In the genomic region with DNA sequence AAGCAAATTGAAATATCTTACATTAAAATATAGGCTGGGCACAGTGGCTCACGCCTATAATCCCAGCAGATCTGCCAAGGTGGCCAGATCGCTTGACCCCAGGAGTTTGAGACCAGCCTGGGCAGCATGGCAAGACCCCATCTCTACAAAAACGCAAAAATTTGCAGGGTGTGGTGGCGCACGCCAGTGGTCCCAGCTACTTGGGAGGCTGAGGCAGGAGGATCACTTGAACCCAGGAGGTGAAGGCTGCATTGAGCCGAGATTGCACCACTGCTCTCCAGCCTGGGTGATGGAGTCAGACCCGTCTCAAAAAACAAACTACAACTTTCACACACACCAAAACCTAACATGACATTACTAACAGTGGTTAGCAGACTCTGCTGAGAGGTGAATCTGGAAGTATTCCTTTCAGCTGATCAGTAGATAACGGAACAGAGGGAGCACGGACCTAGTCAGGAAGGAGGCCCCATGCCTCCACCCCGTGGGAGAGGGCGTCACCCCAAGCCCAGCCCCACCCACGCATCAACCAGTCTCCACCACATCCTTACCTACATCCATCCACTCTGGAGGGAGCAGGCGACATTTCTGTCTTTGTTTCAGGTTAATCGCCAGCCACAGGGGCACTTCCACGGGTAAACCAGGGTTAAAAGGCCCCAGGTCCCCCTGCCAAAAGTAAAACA, we compare ENCODE assay signal across 8 cellular contexts. TPM values are rescaled to one million over a fixed set of nuclear protein-coding genes. Genes with fewer than 3 reads are reported as not detected.
DNase-seq lines count a peak whose midpoint lies in the region; ATAC-seq and TF ChIP-seq lines count a peak whose summit lies in the region.
"Had no signal": no experiment of that assay in that cellular context is flagged by ENCODE, and none has a peak within 500 bp of the region (broad histone marks: within the 10 kb centered on the region; RNA-seq: fewer than 3 reads in every experiment).

No MANE protein-coding gene starts in this region.

- H3K4me3 Mint-ChIP-seq in activated T-cell treated with anti-CD3 and anti-CD28 coated beads, Interleukin-2, amount 50 U/mL, for 4 hours: peak overlapping the region; percentile 86
- peak overlapping the region; percentile 77 for H3K4me3 Mint-ChIP-seq in natural killer cell treated with Interleukin-12 subunit alpha and Interleukin-12 subunit beta and Interleukin-15 and Interleukin-18, amount 100 ng/mL, for 72 hours

- peak; percentile 48 for DNase-seq in DND-41
- DNase-seq in Jurkat, Clone E6-1 (ENCODE audit: low read depth, low spot score): peak; percentile 55
- DNase-seq in activated T-cell treated with anti-CD3 and anti-CD28 coated beads, Interleukin-2, amount 50 U/mL, for 4 hours: no peak
- no peak for DNase-seq in natural killer cell treated with Interleukin-12 subunit alpha and Interleukin-12 subunit beta and Interleukin-15 and Interleukin-18, amount 100 ng/mL, for 72 hours (ENCODE audit: low spot score)
- DNase-seq in NCI-H2081 (lab: John Stamatoyannopoulos, UW): no peak
- DNase-seq in globus pallidus (ENCODE audit: low spot score): no peak
- DNase-seq in amniotic stem cell (lab: John Stamatoyannopoulos, UW): no peak

- peaks cover 48% of the 10 kb centered on the region for H4K20me1 ChIP-seq in DND-41 (ENCODE audit: insufficient read depth, low read length)

- H2AFZ ChIP-seq in DND-41 (ENCODE audit: low read depth, low read length): no peak overlapping the region

- H3K36me3 Mint-ChIP-seq in activated T-cell treated with anti-CD3 and anti-CD28 coated beads, Interleukin-2, amount 50 U/mL, for 4 hours (ENCODE audit: insufficient read depth): peaks cover 5% of the 10 kb centered on the region
- H3K36me3 Mint-ChIP-seq in natural killer cell treated with Interleukin-12 subunit alpha and Interleukin-12 subunit beta and Interleukin-15 and Interleukin-18, amount 100 ng/mL, for 72 hours: no peaks in the 10 kb centered on the region

- H3K9me3 ChIP-seq in DND-41 (ENCODE audit: insufficient read depth, low read length, severe bottlenecking): no peaks in the 10 kb centered on the region

- peaks cover 43% of the 10 kb centered on the region for H3K4me1 ChIP-seq in DND-41 (ENCODE audit: insufficient read depth, low read length)

- H3K27ac Mint-ChIP-seq in natural killer cell treated with Interleukin-12 subunit alpha and Interleukin-12 subunit beta and Interleukin-15 and Interleukin-18, amount 100 ng/mL, for 72 hours: no peak overlapping the region

- peak overlapping the region; percentile 93 to 98; a peak in 3 of 4 replicates for H3K4me3 ChIP-seq in DND-41 (ENCODE audit: low read depth in 1 of 2, low read length in 2 of 2)
- peak overlapping the region; percentile 70; the same call in 1 of the 2 replicates for H3K4me3 ChIP-seq in Jurkat, Clone E6-1 (ENCODE audit: low read length)

- H3K27ac ChIP-seq in DND-41 (ENCODE audit: low read length): no peak overlapping the region; the same call in 1 of the 2 replicates

- no peak for TF ChIP-seq CTCF in DND-41 (IDR thresholded peaks at IDR 0.05; ENCODE audit: borderline replicate concordance, extremely low read depth, low read length, poor library complexity, severe bottlenecking)

- H3K9me3 Mint-ChIP-seq in activated T-cell treated with anti-CD3 and anti-CD28 coated beads, Interleukin-2, amount 50 U/mL, for 4 hours: no peaks in the 10 kb centered on the region
- H3K9me3 Mint-ChIP-seq in natural killer cell treated with Interleukin-12 subunit alpha and Interleukin-12 subunit beta and Interleukin-15 and Interleukin-18, amount 100 ng/mL, for 72 hours: no peaks in the 10 kb centered on the region
- H3K9me3 Mint-ChIP-seq: activated naive CD4-positive, alpha-beta T cell treated with anti-CD3 and anti-CD28 coated beads, Interleukin-2, amount 50 U/mL, for 72 hours had no signal

- peaks cover 2% of the 10 kb centered on the region for H3K27me3 ChIP-seq in DND-41 (ENCODE audit: insufficient read depth, low read length, poor library complexity)

- H3K4me1 Mint-ChIP-seq in activated T-cell treated with anti-CD3 and anti-CD28 coated beads, Interleukin-2, amount 50 U/mL, for 4 hours (ENCODE audit: low read depth): peaks cover 6% of the 10 kb centered on the region
- peaks cover 5 to 10% of the 10 kb centered on the region in 2 donors for H3K4me1 Mint-ChIP-seq in natural killer cell treated with Interleukin-12 subunit alpha and Interleukin-12 subunit beta and Interleukin-15 and Interleukin-18, amount 100 ng/mL, for 72 hours (ENCODE audit: low read depth in 2 of 2)

- peak overlapping the region; percentile 87 for H3K4me2 ChIP-seq in DND-41 (ENCODE audit: insufficient read depth, low read length)

- peak; percentile 29; the same call in 1 of the 3 replicates for ATAC-seq in DND-41 (ENCODE audit: insufficient read depth, low read depth)
- ATAC-seq in activated T-cell treated with anti-CD3 and anti-CD28 coated beads, Interleukin-2, amount 50 U/mL, for 4 hours: no peak
- ATAC-seq in natural killer cell treated with Interleukin-12 subunit alpha and Interleukin-12 subunit beta and Interleukin-15 and Interleukin-18, amount 100 ng/mL, for 72 hours: no peak
- ATAC-seq: activated naive CD4-positive, alpha-beta T cell treated with anti-CD3 and anti-CD28 coated beads, Interleukin-2, amount 50 U/mL, for 72 hours had no signal

- peaks cover 41% of the 10 kb centered on the region for H3K36me3 ChIP-seq in DND-41 (ENCODE audit: insufficient read depth, low read length)

- peak overlapping the region; percentile 92 for H3K9ac ChIP-seq in DND-41 (ENCODE audit: low read depth, low read length)

- H3K27me3 Mint-ChIP-seq in activated T-cell treated with anti-CD3 and anti-CD28 coated beads, Interleukin-2, amount 50 U/mL, for 4 hours (ENCODE audit: low read depth): no peaks in the 10 kb centered on the region
- H3K27me3 Mint-ChIP-seq in natural killer cell treated with Interleukin-12 subunit alpha and Interleukin-12 subunit beta and Interleukin-15 and Interleukin-18, amount 100 ng/mL, for 72 hours: no peaks in the 10 kb centered on the region

- H3K79me2 ChIP-seq in DND-41 (ENCODE audit: insufficient read depth, low read length): peaks cover 64% of the 10 kb centered on the region

RNA-seq across cellular contexts. Expression of gene GINS2, which starts 1.7 kb away (rescaled TPM):
- 76.8 TPM for polyA plus RNA-seq in Jurkat, Clone E6-1 (2012; ENCODE audit: insufficient read depth, insufficient read length)
- 10 to 100 TPM; 60.6 to 65.8 (median 62.7) TPM for total RNA-seq in activated T-cell treated with anti-CD3 and anti-CD28 coated beads, Interleukin-2, amount 50 U/mL, for 4 hours
- total RNA-seq in natural killer cell treated with Interleukin-12 subunit alpha and Interleukin-12 subunit beta and Interleukin-15 and Interleukin-18, amount 100 ng/mL, for 72 hours: 10 to 100 TPM; 34.3 to 69.5 TPM

Comparison
In these comparisons a context has a peak if more than half of its experiments do, and no peak if none do; other contexts are left out.
1. DNase-seq: peak in DND-41 (single experiment) and Jurkat, Clone E6-1 (single experiment); none in activated T-cell treated with anti-CD3 and anti-CD28 coated beads, Interleukin-2, amount 50 U/mL, for 4 hours (single experiment), natural killer cell treated with Interleukin-12 subunit alpha and Interleukin-12 subunit beta and Interleukin-15 and Interleukin-18, amount 100 ng/mL, for 72 hours (single experiment), NCI-H2081 (0 of 2), globus pallidus (single experiment) and amniotic stem cell (single experiment).